Comparison of ENCODE assay signal across 15 cellular contexts in genomic region chr2:191065785-191066184, GRCh38. TPM values are rescaled to one million over a fixed set of nuclear protein-coding genes. Genes with fewer than 3 reads are reported as not detected.
A peak's percentile ranks its signal among the peaks of the same experiment; 100 is the strongest.
DNase-seq lines count a peak whose midpoint lies in the region; ATAC-seq and TF ChIP-seq lines count a peak whose summit lies in the region.
"Had no signal": no experiment of that assay in that cellular context is flagged by ENCODE, and none has a peak within 500 bp of the region (broad histone marks: within the 10 kb centered on the region; RNA-seq: fewer than 3 reads in every experiment).

No MANE protein-coding gene starts in this region.

- H3K27me3 ChIP-seq in Loucy (ENCODE audit: insufficient read depth, low read length, poor library complexity, severe bottlenecking) = no peaks in the 10 kb centered on the region
- H3K27me3 ChIP-seq in parathyroid adenoma (ENCODE audit: control insufficient read depth, insufficient read depth, low read length) = no peaks in the 10 kb centered on the region

- TF ChIP-seq CTCF in Loucy (conservative IDR thresholded peaks at IDR 0.05; ENCODE audit: low read length) (no peak), parathyroid adenoma (IDR thresholded peaks at IDR 0.05) (no peak)

- no peaks in the 10 kb centered on the region for H3K9me3 Mint-ChIP-seq in activated T-cell treated with anti-CD3 and anti-CD28 coated beads, Interleukin-2, amount 50 U/mL, for 24 hours
- H3K9me3 Mint-ChIP-seq in activated naive CD8-positive, alpha-beta T cell treated with anti-CD3 and anti-CD28 coated beads for 36 hours = no peaks in the 10 kb centered on the region
- H3K9me3 Mint-ChIP-seq: WTC11 had no signal

- H3K4me3 Mint-ChIP-seq in activated T-cell treated with anti-CD3 and anti-CD28 coated beads, Interleukin-2, amount 50 U/mL, for 24 hours = peak overlapping the region; percentile 70
- H3K4me3 Mint-ChIP-seq in activated naive CD8-positive, alpha-beta T cell treated with anti-CD3 and anti-CD28 coated beads for 36 hours = peak overlapping the region; percentile 66
- H3K4me3 Mint-ChIP-seq: WTC11 had no signal

- peak overlapping the region; percentile 76 for H3K4me2 ChIP-seq in Loucy (ENCODE audit: low read depth, low read length, poor library complexity, severe bottlenecking)
- H3K4me2 ChIP-seq in parathyroid adenoma (ENCODE audit: low read length) = peak overlapping the region; percentile 22

- peak overlapping the region; percentile 68 for H3K4me3 ChIP-seq in Loucy (ENCODE audit: low read length, poor library complexity, severe bottlenecking)
- H3K4me3 ChIP-seq in parathyroid adenoma (ENCODE audit: low read depth, low read length) = no peak overlapping the region
- H3K4me3 ChIP-seq: skin epidermis had no signal

- H3K4me1 ChIP-seq in Loucy (ENCODE audit: insufficient read depth, low read length, poor library complexity, severe bottlenecking) = peaks cover 89% of the 10 kb centered on the region
- peaks cover 7% of the 10 kb centered on the region for H3K4me1 ChIP-seq in parathyroid adenoma

- H3K9ac ChIP-seq in Loucy (ENCODE audit: low read depth, low read length, poor library complexity, severe bottlenecking) (peak overlapping the region; percentile 74), parathyroid adenoma (no peak overlapping the region)

- no peaks in the 10 kb centered on the region for H3K9me3 ChIP-seq in Loucy (ENCODE audit: insufficient read depth, low read depth, low read length)
- H3K9me3 ChIP-seq in parathyroid adenoma (ENCODE audit: control insufficient read depth, low read length) = no peaks in the 10 kb centered on the region

- H3K9me2 ChIP-seq in Loucy (replicated peaks; ENCODE audit: low read depth, low read length) = no peaks in the 10 kb centered on the region

- H3K36me3 ChIP-seq in Loucy (ENCODE audit: insufficient read depth, low read length) = no peaks in the 10 kb centered on the region
- no peaks in the 10 kb centered on the region for H3K36me3 ChIP-seq in parathyroid adenoma (ENCODE audit: control insufficient read depth, insufficient read depth, low read length)

- peak overlapping the region; percentile 75 for H3K27ac Mint-ChIP-seq in activated T-cell treated with anti-CD3 and anti-CD28 coated beads, Interleukin-2, amount 50 U/mL, for 24 hours
- H3K27ac Mint-ChIP-seq in activated naive CD8-positive, alpha-beta T cell treated with anti-CD3 and anti-CD28 coated beads for 36 hours = peak overlapping the region; percentile 83
- H3K27ac Mint-ChIP-seq: WTC11 had no signal

- no peak for DNase-seq in activated T-cell treated with anti-CD3 and anti-CD28 coated beads, Interleukin-2, amount 50 U/mL, for 24 hours
- DNase-seq in activated T-cell treated with anti-CD3 and anti-CD28 coated beads, Interleukin-2, amount 50 U/mL, for 48 hours = no peak
- no peak for DNase-seq in activated naive CD8-positive, alpha-beta T cell treated with anti-CD3 and anti-CD28 coated beads for 36 hours
- no peak for DNase-seq in NCI-H1930 (lab: John Stamatoyannopoulos, UW)
- DNase-seq: DMS153; GOT3; midbrain; NCI-H226; stimulated activated naive CD4-positive, alpha-beta T cell treated with Interleukin-2 at 50 U/mL for 16 hours had no signal

- peaks cover 82% of the 10 kb centered on the region for H3K4me1 Mint-ChIP-seq in activated T-cell treated with anti-CD3 and anti-CD28 coated beads, Interleukin-2, amount 50 U/mL, for 24 hours (ENCODE audit: low read depth)
- H3K4me1 Mint-ChIP-seq in activated naive CD8-positive, alpha-beta T cell treated with anti-CD3 and anti-CD28 coated beads for 36 hours = peaks cover 74% of the 10 kb centered on the region

- 0 out of 2 replicates have a peak, but pooled peaks cover 4% of the 10 kb centered on the region for H3K79me2 ChIP-seq in Loucy (ENCODE audit: insufficient read depth, low read length)
- no peaks in the 10 kb centered on the region for H3K79me2 ChIP-seq in parathyroid adenoma

- no peak overlapping the region for H3K27ac ChIP-seq in parathyroid adenoma

- no peaks in the 10 kb centered on the region for H3K27me3 Mint-ChIP-seq in activated T-cell treated with anti-CD3 and anti-CD28 coated beads, Interleukin-2, amount 50 U/mL, for 24 hours
- H3K27me3 Mint-ChIP-seq in activated naive CD8-positive, alpha-beta T cell treated with anti-CD3 and anti-CD28 coated beads for 36 hours = no peaks in the 10 kb centered on the region

- ATAC-seq in GM18498 (IDR thresholded peaks at IDR 0.05; ENCODE audit: unreplicated experiment) (no peak), GM19397 (IDR thresholded peaks at IDR 0.05; ENCODE audit: unreplicated experiment) (no peak)

- H3K36me3 Mint-ChIP-seq in activated T-cell treated with anti-CD3 and anti-CD28 coated beads, Interleukin-2, amount 50 U/mL, for 24 hours (ENCODE audit: low read depth) = peaks cover 68% of the 10 kb centered on the region
- H3K36me3 Mint-ChIP-seq in activated naive CD8-positive, alpha-beta T cell treated with anti-CD3 and anti-CD28 coated beads for 36 hours = peaks cover 62% of the 10 kb centered on the region
- H3K36me3 Mint-ChIP-seq: WTC11 had no signal

- no peaks in the 10 kb centered on the region for H4K20me1 ChIP-seq in Loucy (ENCODE audit: insufficient read depth, low read length, poor library complexity, severe bottlenecking)

- H3F3A ChIP-seq in Loucy (ENCODE audit: low read depth) = peaks cover 21% of the 10 kb centered on the region

- H2AFZ ChIP-seq in Loucy (ENCODE audit: low read length) (no peak overlapping the region), parathyroid adenoma (no peak overlapping the region)

RNA-seq across cellular contexts. Expression of gene STAT1, which starts 51.8 kb away (rescaled TPM):
- total RNA-seq in activated naive CD8-positive, alpha-beta T cell treated with anti-CD3 and anti-CD28 coated beads for 36 hours = 100 to 1,000 TPM; 383 to 389 TPM
